In genomic region chr6:170208171-170208601, GRCh38 we compare ENCODE assay signal across 22 cellular contexts.
DNase-seq lines count a peak whose midpoint lies in the region; ATAC-seq and TF ChIP-seq lines count a peak whose summit lies in the region.
"Had no signal": no experiment of that assay in that cellular context is flagged by ENCODE, and none has a peak within 500 bp of the region (broad histone marks: within the 10 kb centered on the region; RNA-seq: fewer than 3 reads in every experiment).

No MANE protein-coding gene starts in this region.

- H3K4me1 ChIP-seq in heart right ventricle (peaks cover 0 to 2% (median 0%) of the 10 kb centered on the region in 9 donors), upper lobe of right lung (no peaks in the 10 kb centered on the region)
- H3K4me1 ChIP-seq: gastroesophageal sphincter, pancreas, sigmoid colon had no signal

- intact Hi-C loops in Right ventricle myocardium inferior (cut with DNase I) = no loop called here
- intact Hi-C loops in heart right ventricle (cut with DNase I) = no loop called here
- intact Hi-C loops in upper lobe of right lung (cut with DNase I) = no loop called here

- DNase-seq in Right ventricle myocardium inferior (ENCODE audit: missing footprints) = peak; percentile 30
- DNase-seq in heart right ventricle = no peak
- peak; percentile 49 for DNase-seq in coronary artery (ENCODE audit: low spot score)
- peak; percentile 16 for DNase-seq in myocyte (ENCODE audit: low read depth)
- peak; percentile 57 for DNase-seq in upper lobe of right lung
- no peak for DNase-seq in activated CD4-positive, alpha-beta T cell treated with anti-CD3 and anti-CD28 coated beads for 4 hours
- DNase-seq: CD4-positive, CD25-positive, alpha-beta regulatory T cell; effector CD4-positive, alpha-beta T cell; mesendoderm; MG63; NCI-H1417; NCI-H510A treated with DMSO at 0.1 percent for 48 hours; substantia nigra; T-helper 1 cell had no signal

- TF ChIP-seq CTCF in heart right ventricle (IDR thresholded peaks at IDR 0.05) (no peak), coronary artery (IDR thresholded peaks at IDR 0.05) (no peak), upper lobe of right lung (IDR thresholded peaks at IDR 0.05) (no peak)

- H3K27ac ChIP-seq in heart right ventricle = no peak overlapping the region
- H3K27ac ChIP-seq in coronary artery = no peak overlapping the region
- H3K27ac ChIP-seq in upper lobe of right lung = no peak overlapping the region
- H3K27ac ChIP-seq: gastroesophageal sphincter, pancreas, sigmoid colon had no signal

- no peak overlapping the region for H3K4me3 ChIP-seq in heart right ventricle
- H3K4me3 ChIP-seq in coronary artery = no peak overlapping the region
- no peak overlapping the region for H3K4me3 ChIP-seq in upper lobe of right lung
- H3K4me3 ChIP-seq: gastroesophageal sphincter, MG63, pancreas, sigmoid colon had no signal

- H3K36me3 ChIP-seq in heart right ventricle (no peaks in the 10 kb centered on the region), upper lobe of right lung (no peaks in the 10 kb centered on the region)
- H3K36me3 ChIP-seq: gastroesophageal sphincter, MG63, pancreas, sigmoid colon had no signal

- peaks cover 0 to 29% (median 0%) of the 10 kb centered on the region in 7 donors for H3K27me3 ChIP-seq in heart right ventricle
- H3K27me3 ChIP-seq in upper lobe of right lung = peaks cover 21% of the 10 kb centered on the region
- H3K27me3 ChIP-seq: MG63, pancreas had no signal

- 90 to 93% methylated on average over 15 of the region's 15 CpGs for WGBS in heart right ventricle, 2 donors

- ATAC-seq in Right ventricle myocardium inferior (no peak), heart right ventricle (no peak), upper lobe of right lung (no peak), HG02981 (IDR thresholded peaks at IDR 0.05; ENCODE audit: unreplicated experiment) (no peak)
- ATAC-seq: activated naive CD4-positive, alpha-beta T cell treated with anti-CD3 and anti-CD28 coated beads, Interleukin-2, amount 50 U/mL, for 72 hours; esophagus mucosa; gastroesophageal sphincter; naive thymus-derived CD8-positive, alpha-beta T cell; Panc1; pancreas had no signal

- H3K9me3 ChIP-seq in heart right ventricle = peaks cover 0 to 9% (median 0%) of the 10 kb centered on the region in 11 donors
- H3K9me3 ChIP-seq in upper lobe of right lung = no peaks in the 10 kb centered on the region
- H3K9me3 ChIP-seq: gastroesophageal sphincter, MG63, pancreas, sigmoid colon had no signal

Comparison
In these comparisons a context has a peak if more than half of its experiments do, and no peak if none do; other contexts are left out.
1. DNase-seq: peak in Right ventricle myocardium inferior (single experiment), coronary artery (single experiment), myocyte (single experiment) and upper lobe of right lung (single experiment); none in heart right ventricle (0 of 2) and activated CD4-positive, alpha-beta T cell treated with anti-CD3 and anti-CD28 coated beads for 4 hours (0 of 2).